In the genomic region with DNA sequence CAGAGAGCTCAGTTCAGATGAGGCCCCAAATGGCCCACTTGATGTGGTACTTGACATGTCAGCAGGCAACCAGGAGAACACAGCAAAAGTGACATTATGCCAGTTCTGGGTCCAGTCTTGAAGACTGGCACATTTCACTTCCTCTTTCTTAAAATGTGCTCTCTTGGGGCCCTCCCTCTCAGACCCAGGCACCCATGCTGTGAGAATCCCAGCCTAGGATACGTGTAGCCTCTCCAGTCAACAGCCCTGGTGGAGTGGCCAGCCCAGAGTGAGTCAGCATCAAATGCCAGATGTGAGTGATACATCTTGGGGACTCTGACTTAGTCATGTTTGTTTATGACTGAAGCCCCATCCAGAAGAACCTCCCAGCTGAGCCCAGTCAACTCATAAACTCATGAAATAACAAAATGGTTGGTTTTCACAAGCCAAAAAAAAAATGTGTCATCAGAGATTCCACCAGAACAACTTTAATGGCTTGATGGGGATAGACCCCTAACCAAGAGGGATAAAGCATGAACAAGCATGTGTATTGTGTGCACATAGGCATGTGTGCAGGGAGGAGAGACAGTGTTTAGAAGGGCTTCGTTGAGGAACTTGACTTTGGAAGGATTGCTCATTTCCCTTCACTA, we compare ENCODE assay signal across 1 cellular context.
TF ChIP-seq lines count a peak whose summit lies in the region.

No MANE protein-coding gene starts in this region.

TF ChIP-seq in GM12878, 131 proteins besides CTCF, POLR2A, EP300 and RAD21 (continued from another document):
- TF ChIP-seq, protein P1, sequence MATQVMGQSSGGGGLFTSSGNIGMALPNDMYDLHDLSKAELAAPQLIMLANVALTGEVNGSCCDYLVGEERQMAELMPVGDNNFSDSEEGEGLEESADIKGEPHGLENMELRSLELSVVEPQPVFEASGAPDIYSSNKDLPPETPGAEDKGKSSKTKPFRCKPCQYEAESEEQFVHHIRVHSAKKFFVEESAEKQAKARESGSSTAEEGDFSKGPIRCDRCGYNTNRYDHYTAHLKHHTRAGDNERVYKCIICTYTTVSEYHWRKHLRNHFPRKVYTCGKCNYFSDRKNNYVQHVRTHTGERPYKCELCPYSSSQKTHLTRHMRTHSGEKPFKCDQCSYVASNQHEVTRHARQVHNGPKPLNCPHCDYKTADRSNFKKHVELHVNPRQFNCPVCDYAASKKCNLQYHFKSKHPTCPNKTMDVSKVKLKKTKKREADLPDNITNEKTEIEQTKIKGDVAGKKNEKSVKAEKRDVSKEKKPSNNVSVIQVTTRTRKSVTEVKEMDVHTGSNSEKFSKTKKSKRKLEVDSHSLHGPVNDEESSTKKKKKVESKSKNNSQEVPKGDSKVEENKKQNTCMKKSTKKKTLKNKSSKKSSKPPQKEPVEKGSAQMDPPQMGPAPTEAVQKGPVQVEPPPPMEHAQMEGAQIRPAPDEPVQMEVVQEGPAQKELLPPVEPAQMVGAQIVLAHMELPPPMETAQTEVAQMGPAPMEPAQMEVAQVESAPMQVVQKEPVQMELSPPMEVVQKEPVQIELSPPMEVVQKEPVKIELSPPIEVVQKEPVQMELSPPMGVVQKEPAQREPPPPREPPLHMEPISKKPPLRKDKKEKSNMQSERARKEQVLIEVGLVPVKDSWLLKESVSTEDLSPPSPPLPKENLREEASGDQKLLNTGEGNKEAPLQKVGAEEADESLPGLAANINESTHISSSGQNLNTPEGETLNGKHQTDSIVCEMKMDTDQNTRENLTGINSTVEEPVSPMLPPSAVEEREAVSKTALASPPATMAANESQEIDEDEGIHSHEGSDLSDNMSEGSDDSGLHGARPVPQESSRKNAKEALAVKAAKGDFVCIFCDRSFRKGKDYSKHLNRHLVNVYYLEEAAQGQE (IDR thresholded peaks at IDR 0.05; ENCODE audit: low read depth, low read length): no peak
- no peak for TF ChIP-seq KLF5 (IDR thresholded peaks at IDR 0.05; ENCODE audit: partially characterized antibody)
- TF ChIP-seq GABPA (IDR thresholded peaks at IDR 0.05; ENCODE audit: low read depth): no peak
- no peak for TF ChIP-seq TCF7 (IDR thresholded peaks at IDR 0.05; ENCODE audit: borderline replicate concordance)
- peak; percentile 87 for TF ChIP-seq SPI1 (IDR thresholded peaks at IDR 0.05; ENCODE audit: borderline replicate concordance, insufficient read depth, low read depth, low read length)
- TF ChIP-seq, protein P2, sequence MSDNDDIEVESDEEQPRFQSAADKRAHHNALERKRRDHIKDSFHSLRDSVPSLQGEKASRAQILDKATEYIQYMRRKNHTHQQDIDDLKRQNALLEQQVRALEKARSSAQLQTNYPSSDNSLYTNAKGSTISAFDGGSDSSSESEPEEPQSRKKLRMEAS (IDR thresholded peaks at IDR 0.05; ENCODE audit: low read depth, low read length): no peak
- TF ChIP-seq CBX5 (IDR thresholded peaks at IDR 0.05; ENCODE audit: low read depth): 0 out of 2 replicates have a peak, but pooled peaks have one; percentile 26
- TF ChIP-seq FOXK2 (IDR thresholded peaks at IDR 0.05): no peak
- TF ChIP-seq ZNF207 (IDR thresholded peaks at IDR 0.05; ENCODE audit: borderline replicate concordance): no peak
- no peak for TF ChIP-seq RAD51 (IDR thresholded peaks at IDR 0.05)
- TF ChIP-seq MTA3 (IDR thresholded peaks at IDR 0.05; ENCODE audit: borderline replicate concordance, low read length): no peak
